8 cellular contexts compared by ENCODE assay signal in the genomic region with DNA sequence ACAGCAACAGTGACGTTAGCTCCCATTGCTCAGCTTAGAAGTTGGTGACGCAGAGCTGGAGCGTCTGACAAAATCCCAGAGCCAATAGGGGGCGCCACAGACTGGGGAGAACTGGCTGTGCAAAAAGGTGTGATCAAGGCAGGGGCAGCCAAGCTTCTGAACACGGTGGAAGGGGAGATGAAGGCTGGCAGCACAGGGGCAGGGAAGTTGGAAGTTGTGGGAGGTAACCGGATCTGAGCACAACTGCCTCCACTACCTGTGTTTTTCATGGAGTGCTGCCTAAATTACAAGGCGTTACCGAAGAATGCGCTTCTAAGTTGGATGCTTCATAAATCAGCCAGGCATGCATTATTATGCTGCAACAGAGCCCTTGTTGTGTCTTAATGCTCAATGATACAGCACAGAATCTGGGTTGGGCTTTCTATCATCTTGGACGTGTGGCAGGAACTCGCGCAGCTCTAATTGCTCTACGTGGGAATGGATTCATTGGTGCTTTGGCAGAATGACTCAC.
A peak's percentile ranks its signal among the peaks of the same experiment; 100 is the strongest.
DNase-seq lines count a peak whose midpoint lies in the region; ATAC-seq, FAIRE-seq and TF ChIP-seq lines count a peak whose summit lies in the region.

No MANE protein-coding gene starts in this region.

- H3K27ac Mint-ChIP-seq in activated naive CD8-positive, alpha-beta T cell treated with anti-CD3 and anti-CD28 coated beads, Interleukin-2, amount 50 U/mL, for 24 hours: no peak overlapping the region
- H3K27ac Mint-ChIP-seq in activated naive CD8-positive, alpha-beta T cell treated with anti-CD3 and anti-CD28 coated beads for 36 hours: no peak overlapping the region

- no peaks in the 10 kb centered on the region for H3K9me3 Mint-ChIP-seq in activated naive CD8-positive, alpha-beta T cell treated with anti-CD3 and anti-CD28 coated beads, Interleukin-2, amount 50 U/mL, for 24 hours
- H3K9me3 Mint-ChIP-seq in activated naive CD8-positive, alpha-beta T cell treated with anti-CD3 and anti-CD28 coated beads for 36 hours: peaks cover 2% of the 10 kb centered on the region

- TF ChIP-seq CTCF in epithelial cell of proximal tubule (conservative IDR thresholded peaks at IDR 0.05; ENCODE audit: low read depth, low read length): peak; percentile 79

- H3K4me3 ChIP-seq in epithelial cell of proximal tubule (ENCODE audit: low read depth, low read length): no peak overlapping the region

- peak; percentile 14 for DNase-seq in activated naive CD8-positive, alpha-beta T cell treated with anti-CD3 and anti-CD28 coated beads, Interleukin-2, amount 50 U/mL, for 24 hours
- no peak for DNase-seq in activated naive CD8-positive, alpha-beta T cell treated with anti-CD3 and anti-CD28 coated beads for 36 hours
- DNase-seq in NCI-H748 (lab: John Stamatoyannopoulos, UW; ENCODE audit: unreplicated experiment) (peak; percentile 78), epithelial cell of proximal tubule (ENCODE audit: low read depth) (peak; percentile 20), putamen (ENCODE audit: low spot score) (peak; percentile 74), H54 (ENCODE audit: insufficient read length, low spot score) (no peak), HCEC 1CT (no peak)
- no peak for DNase-seq in central memory CD4-positive, alpha-beta T cell

- peaks cover 3% of the 10 kb centered on the region for H3K27me3 Mint-ChIP-seq in activated naive CD8-positive, alpha-beta T cell treated with anti-CD3 and anti-CD28 coated beads, Interleukin-2, amount 50 U/mL, for 24 hours
- peaks cover 7% of the 10 kb centered on the region for H3K27me3 Mint-ChIP-seq in activated naive CD8-positive, alpha-beta T cell treated with anti-CD3 and anti-CD28 coated beads for 36 hours

- no peak overlapping the region for H3K4me3 Mint-ChIP-seq in activated naive CD8-positive, alpha-beta T cell treated with anti-CD3 and anti-CD28 coated beads, Interleukin-2, amount 50 U/mL, for 24 hours
- no peak overlapping the region for H3K4me3 Mint-ChIP-seq in activated naive CD8-positive, alpha-beta T cell treated with anti-CD3 and anti-CD28 coated beads for 36 hours

- no peak for TF ChIP-seq POLR2A in H54 (IDR thresholded peaks at IDR 0.05; ENCODE audit: low read depth, low read length)

- H3K36me3 Mint-ChIP-seq in activated naive CD8-positive, alpha-beta T cell treated with anti-CD3 and anti-CD28 coated beads, Interleukin-2, amount 50 U/mL, for 24 hours (ENCODE audit: low read depth): no peaks in the 10 kb centered on the region
- no peaks in the 10 kb centered on the region for H3K36me3 Mint-ChIP-seq in activated naive CD8-positive, alpha-beta T cell treated with anti-CD3 and anti-CD28 coated beads for 36 hours

- H3K4me1 Mint-ChIP-seq in activated naive CD8-positive, alpha-beta T cell treated with anti-CD3 and anti-CD28 coated beads, Interleukin-2, amount 50 U/mL, for 24 hours: no peaks in the 10 kb centered on the region
- no peaks in the 10 kb centered on the region for H3K4me1 Mint-ChIP-seq in activated naive CD8-positive, alpha-beta T cell treated with anti-CD3 and anti-CD28 coated beads for 36 hours

- no peak for ATAC-seq in activated naive CD8-positive, alpha-beta T cell treated with anti-CD3 and anti-CD28 coated beads, Interleukin-2, amount 50 U/mL, for 24 hours

- no peak for FAIRE-seq in H54 (lab: Jason Lieb, UNC)

Comparison
In these comparisons a context has a peak if more than half of its experiments do, and no peak if none do; other contexts are left out.
1. DNase-seq: peak in activated naive CD8-positive, alpha-beta T cell treated with anti-CD3 and anti-CD28 coated beads, Interleukin-2, amount 50 U/mL, for 24 hours (single experiment), NCI-H748 (single experiment), epithelial cell of proximal tubule (single experiment) and putamen (single experiment); none in activated naive CD8-positive, alpha-beta T cell treated with anti-CD3 and anti-CD28 coated beads for 36 hours (single experiment), H54 (single experiment), central memory CD4-positive, alpha-beta T cell (single experiment) and HCEC 1CT (single experiment).